2 cellular contexts compared by ENCODE assay signal in the genomic region with DNA sequence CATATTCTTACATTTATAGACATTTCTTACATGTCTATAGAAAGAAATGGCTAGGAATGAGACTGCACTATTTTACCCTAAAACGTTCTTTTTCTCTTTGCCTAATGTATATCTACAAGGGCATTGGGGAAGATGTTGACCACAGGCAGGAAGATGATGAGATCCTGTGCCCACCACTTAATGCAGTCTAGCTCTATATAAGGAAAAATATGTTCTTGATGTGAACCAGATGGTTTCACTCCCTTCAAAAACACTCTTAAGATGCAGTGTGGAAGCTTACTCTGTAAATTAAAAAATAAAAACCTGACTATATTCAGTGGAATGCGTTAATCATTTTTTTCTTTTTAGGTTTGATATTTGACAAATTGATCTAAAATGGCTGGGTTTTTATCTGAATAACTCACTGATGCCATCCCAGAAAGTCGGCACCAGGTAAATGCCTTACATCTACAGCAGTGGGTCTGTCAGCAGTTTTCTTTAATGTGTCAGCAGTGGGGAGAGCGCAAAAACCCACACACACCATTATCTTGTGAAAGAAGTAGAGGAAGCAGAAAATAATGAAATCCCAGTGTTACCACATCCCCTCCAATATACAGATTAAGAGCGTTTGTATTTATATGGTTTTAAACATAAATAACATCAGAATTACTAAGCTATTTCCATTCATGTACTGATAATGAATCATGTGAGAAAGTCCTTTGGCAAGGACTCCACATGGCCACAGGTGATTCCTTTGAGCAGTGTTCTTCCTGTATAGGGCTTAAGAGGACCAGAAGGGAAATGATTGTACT.
TF ChIP-seq lines count a peak whose summit lies in the region.

No MANE protein-coding gene starts in this region.

TF ChIP-seq in liver, 16 proteins besides CTCF, POLR2A, EP300 and RAD21:
- no peak for TF ChIP-seq FOXA1 (IDR thresholded peaks at IDR 0.05)
- TF ChIP-seq, protein P1, sequence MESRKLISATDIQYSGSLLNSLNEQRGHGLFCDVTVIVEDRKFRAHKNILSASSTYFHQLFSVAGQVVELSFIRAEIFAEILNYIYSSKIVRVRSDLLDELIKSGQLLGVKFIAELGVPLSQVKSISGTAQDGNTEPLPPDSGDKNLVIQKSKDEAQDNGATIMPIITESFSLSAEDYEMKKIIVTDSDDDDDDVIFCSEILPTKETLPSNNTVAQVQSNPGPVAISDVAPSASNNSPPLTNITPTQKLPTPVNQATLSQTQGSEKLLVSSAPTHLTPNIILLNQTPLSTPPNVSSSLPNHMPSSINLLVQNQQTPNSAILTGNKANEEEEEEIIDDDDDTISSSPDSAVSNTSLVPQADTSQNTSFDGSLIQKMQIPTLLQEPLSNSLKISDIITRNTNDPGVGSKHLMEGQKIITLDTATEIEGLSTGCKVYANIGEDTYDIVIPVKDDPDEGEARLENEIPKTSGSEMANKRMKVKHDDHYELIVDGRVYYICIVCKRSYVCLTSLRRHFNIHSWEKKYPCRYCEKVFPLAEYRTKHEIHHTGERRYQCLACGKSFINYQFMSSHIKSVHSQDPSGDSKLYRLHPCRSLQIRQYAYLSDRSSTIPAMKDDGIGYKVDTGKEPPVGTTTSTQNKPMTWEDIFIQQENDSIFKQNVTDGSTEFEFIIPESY (IDR thresholded peaks at IDR 0.05) = no peak

TF ChIP-seq in HepG2, 621 proteins besides CTCF, POLR2A, EP300 and RAD21:
- TF ChIP-seq CC2D1A (CRISPR knock-in tag; IDR thresholded peaks at IDR 0.05) (no peak), ZNF329 (CRISPR knock-in tag; IDR thresholded peaks at IDR 0.05; ENCODE audit: low read depth) (no peak), CENPX (CRISPR knock-in tag; IDR thresholded peaks at IDR 0.05) (no peak), ATRX (CRISPR knock-in tag; IDR thresholded peaks at IDR 0.05; ENCODE audit: borderline replicate concordance) (no peak), KAT7 (CRISPR knock-in tag; IDR thresholded peaks at IDR 0.05; ENCODE audit: borderline replicate concordance) (no peak), KDM5A (IDR thresholded peaks at IDR 0.05; ENCODE audit: borderline replicate concordance, low read length) (no peak), ZFP41 (CRISPR knock-in tag; IDR thresholded peaks at IDR 0.05; ENCODE audit: borderline replicate concordance) (no peak), HIVEP1 (CRISPR knock-in tag; IDR thresholded peaks at IDR 0.05) (no peak)
- TF ChIP-seq, protein P2, sequence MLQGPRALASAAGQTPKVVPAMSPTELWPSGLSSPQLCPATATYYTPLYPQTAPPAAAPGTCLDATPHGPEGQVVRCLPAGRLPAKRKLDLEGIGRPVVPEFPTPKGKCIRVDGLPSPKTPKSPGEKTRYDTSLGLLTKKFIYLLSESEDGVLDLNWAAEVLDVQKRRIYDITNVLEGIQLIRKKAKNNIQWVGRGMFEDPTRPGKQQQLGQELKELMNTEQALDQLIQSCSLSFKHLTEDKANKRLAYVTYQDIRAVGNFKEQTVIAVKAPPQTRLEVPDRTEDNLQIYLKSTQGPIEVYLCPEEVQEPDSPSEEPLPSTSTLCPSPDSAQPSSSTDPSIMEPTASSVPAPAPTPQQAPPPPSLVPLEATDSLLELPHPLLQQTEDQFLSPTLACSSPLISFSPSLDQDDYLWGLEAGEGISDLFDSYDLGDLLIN (CRISPR knock-in tag; IDR thresholded peaks at IDR 0.05; ENCODE audit: borderline replicate concordance) = no peak
TF ChIP-seq in HepG2: peak in this region for 0.
